9 cellular contexts compared by ENCODE assay signal in genomic region chr14:22531451-22532344, GRCh38. TPM values are rescaled to one million over a fixed set of nuclear protein-coding genes. Genes with fewer than 3 reads are reported as not detected.
DNase-seq lines count a peak whose midpoint lies in the region; ATAC-seq and TF ChIP-seq lines count a peak whose summit lies in the region.
"Had no signal": no experiment of that assay in that cellular context is flagged by ENCODE, and none has a peak within 500 bp of the region (broad histone marks: within the 10 kb centered on the region; RNA-seq: fewer than 3 reads in every experiment).

No MANE protein-coding gene starts in this region.

- peak; percentile 70 for ATAC-seq in GM18907 (IDR thresholded peaks at IDR 0.05; ENCODE audit: unreplicated experiment)
- peak; percentile 76 for ATAC-seq in HG02852 (IDR thresholded peaks at IDR 0.05; ENCODE audit: unreplicated experiment)
- peak; percentile 53 to 63 (median 56) for ATAC-seq in T-cell (replicated peaks in 1 of 4)
- no peak for ATAC-seq in omental fat pad (ENCODE audit: low FRiP score)

- H3K36me3 Mint-ChIP-seq in T-cell: peaks cover 80% of the 10 kb centered on the region

- H3K27ac ChIP-seq in BLaER1 (peak overlapping the region; percentile 16), prostate gland (no peak overlapping the region)
- H3K27ac ChIP-seq: uterus had no signal

- TF ChIP-seq POLR2A in prostate gland (IDR thresholded peaks at IDR 0.05): no peak

- H3K4me1 Mint-ChIP-seq in T-cell: peaks cover 90 to 91% (median 91%) of the 10 kb centered on the region in 3 donors

- peaks cover 100% of the 10 kb centered on the region for H4K20me1 ChIP-seq in BLaER1

- 98% methylated on average over 5 of the region's 5 CpGs for WGBS in prostate gland

- no peaks in the 10 kb centered on the region for H3K9me3 ChIP-seq in BLaER1
- H3K9me3 ChIP-seq in prostate gland: no peaks in the 10 kb centered on the region
- H3K9me3 ChIP-seq: uterus had no signal

- 0 out of 2 replicates have a peak overlapping the region, but pooled peaks have one; percentile 32 for H3K4me3 ChIP-seq in BLaER1
- no peak overlapping the region for H3K4me3 ChIP-seq in prostate gland
- H3K4me3 ChIP-seq: uterus had no signal

- H3K27me3 Mint-ChIP-seq in T-cell: no peaks in the 10 kb centered on the region

- H3K4me1 ChIP-seq in BLaER1 (peaks cover 97% of the 10 kb centered on the region), prostate gland (replicated peaks) (no peaks in the 10 kb centered on the region)

- peak overlapping the region; percentile 73 for H3K4me2 ChIP-seq in BLaER1

- H3K4me3 Mint-ChIP-seq in T-cell: peak overlapping the region; percentile 74 to 86 (median 85)

- no peak for TF ChIP-seq CTCF in prostate gland (IDR thresholded peaks at IDR 0.05)
- TF ChIP-seq CTCF in omental fat pad (IDR thresholded peaks at IDR 0.05): no peak

- POLR2A ChIA-PET in T-cell (lab: Charles Lee): interaction anchor here (0.5 to 1.9 kb wide), 14 partner anchors 9 to 1615 kb away, joined by 3 to 10 read pairs (median 4); no protein-coding TSS in a partner anchor

- H3K9ac ChIP-seq in BLaER1: peak overlapping the region; percentile 17; the same call in 1 of the 2 replicates

- in situ Hi-C loops in ACHN (cut with HindIII; ENCODE audit: low pct_ligation_motif_present, low pct_unique_long_range_greater_than_20kb, low sequenced_read_pairs): no loop called here

- H3K27me3 ChIP-seq in BLaER1 (no peaks in the 10 kb centered on the region), prostate gland (replicated peaks; ENCODE audit: insufficient read depth) (no peaks in the 10 kb centered on the region)
- H3K27me3 ChIP-seq: uterus had no signal

- intact Hi-C loops in prostate gland (cut with DNase I): no loop called here

- H3K9me3 Mint-ChIP-seq in T-cell: no peaks in the 10 kb centered on the region

- peak overlapping the region; percentile 93 to 99 for H3K27ac Mint-ChIP-seq in T-cell

- H3K36me3 ChIP-seq in BLaER1: peaks cover 92% of the 10 kb centered on the region
- no peaks in the 10 kb centered on the region for H3K36me3 ChIP-seq in prostate gland
- H3K36me3 ChIP-seq: uterus had no signal

- peak in 1 of 34 experiments; percentile 25 for DNase-seq in T-cell
- DNase-seq in ACHN: no peak
- DNase-seq in NCI-H446 (lab: John Stamatoyannopoulos, UW): no peak
- DNase-seq in prostate gland (ENCODE audit: low spot score): no peak
- DNase-seq in omental fat pad (ENCODE audit: low spot score): no peak
- DNase-seq: uterus had no signal

- CTCF ChIA-PET in T-cell (lab: Charles Lee): interaction anchor here (0.6 to 4.1 kb wide), 21 partner anchors 7 to 534 kb away, joined by 3 to 23 read pairs (median 4); no protein-coding TSS in a partner anchor

RNA-seq across cellular contexts. Expression of gene DAD1, which starts 57.3 kb away (rescaled TPM):
- total RNA-seq in T-cell (100 to 1,000 TPM in 4 of 5 donors, 10 to 100 TPM in 1; 80.9 to 127 (median 113) TPM), prostate gland (100 to 1,000 TPM; 231 to 289 TPM), omental fat pad (100 to 1,000 TPM; 156 to 272 (median 244) TPM)
